In genomic region chr12:47188576-47189441, GRCh38 we compare ENCODE assay signal across 9 cellular contexts.
A peak's percentile ranks its signal among the peaks of the same experiment; 100 is the strongest.
DNase-seq lines count a peak whose midpoint lies in the region; ATAC-seq, FAIRE-seq and TF ChIP-seq lines count a peak whose summit lies in the region.
"Had no signal": no experiment of that assay in that cellular context is flagged by ENCODE, and none has a peak within 500 bp of the region (broad histone marks: within the 10 kb centered on the region; RNA-seq: fewer than 3 reads in every experiment).

No MANE protein-coding gene starts in this region.

- H3K9me3 ChIP-seq in Loucy (ENCODE audit: insufficient read depth, low read depth, low read length) = no peaks in the 10 kb centered on the region
- H3K9me3 ChIP-seq in sigmoid colon = no peaks in the 10 kb centered on the region

- peak overlapping the region; percentile 31; the same call in 1 of the 2 replicates for H2AFZ ChIP-seq in Loucy (ENCODE audit: low read length)

- TF ChIP-seq POLR2A in sigmoid colon (IDR thresholded peaks at IDR 0.05) = no peak

- H3F3A ChIP-seq in Loucy (ENCODE audit: low read depth) = no peaks in the 10 kb centered on the region

- no peaks in the 10 kb centered on the region for H3K36me3 ChIP-seq in Loucy (ENCODE audit: insufficient read depth, low read length)
- H3K36me3 ChIP-seq in bronchial epithelial cell (ENCODE audit: control insufficient read depth, insufficient read depth, low read length) = no peaks in the 10 kb centered on the region
- H3K36me3 ChIP-seq in sigmoid colon = no peaks in the 10 kb centered on the region

- 54 to 63% methylated on average over 6 of the region's 6 CpGs for WGBS in sigmoid colon, 2 donors

- intact Hi-C loops in sigmoid colon (cut with DNase I) = no loop called here

- H3K4me1 ChIP-seq in Loucy (ENCODE audit: insufficient read depth, low read length, poor library complexity, severe bottlenecking) = peaks cover 53% of the 10 kb centered on the region
- H3K4me1 ChIP-seq in sigmoid colon = peaks cover 0 to 43% (median 27%) of the 10 kb centered on the region in 4 donors

- no peaks in the 10 kb centered on the region for H4K20me1 ChIP-seq in Loucy (ENCODE audit: insufficient read depth, low read length, poor library complexity, severe bottlenecking)

- no peak for FAIRE-seq in bronchial epithelial cell (lab: Jason Lieb, UNC)

- H3K79me2 ChIP-seq in Loucy (ENCODE audit: insufficient read depth, low read length) = no peaks in the 10 kb centered on the region

- no peaks in the 10 kb centered on the region for H3K9me2 ChIP-seq in Loucy (replicated peaks; ENCODE audit: low read depth, low read length)

- TF ChIP-seq CTCF in Loucy (conservative IDR thresholded peaks at IDR 0.05; ENCODE audit: low read length) (no peak), bronchial epithelial cell (IDR thresholded peaks at IDR 0.05; ENCODE audit: insufficient read depth, low read length, severe bottlenecking) (no peak), sigmoid colon (IDR thresholded peaks at IDR 0.05) (no peak)

- H3K27me3 ChIP-seq in Loucy (ENCODE audit: insufficient read depth, low read length, poor library complexity, severe bottlenecking) = no peaks in the 10 kb centered on the region
- H3K27me3 ChIP-seq in bronchial epithelial cell (ENCODE audit: control insufficient read depth, insufficient read depth, low read length) = no peaks in the 10 kb centered on the region
- no peaks in the 10 kb centered on the region for H3K27me3 ChIP-seq in sigmoid colon

- TF ChIP-seq EP300 in sigmoid colon (IDR thresholded peaks at IDR 0.05) = no peak

- DNase-seq in SIG-M5 treated with dmso at 0.1 percent for 504 hours (lab: John Stamatoyannopoulos, UW; ENCODE audit: unreplicated experiment) (peak; percentile 72), SIG-M5 (lab: John Stamatoyannopoulos, UW) (no peak), bronchial epithelial cell (ENCODE audit: low read depth) (peak; percentile 61), sigmoid colon (no peak), HEK293T (ENCODE audit: extremely low spot score) (no peak), activated gamma-delta T cell treated with Interleukin-2 at 50 U/mL for 16 hours (no peak)

- no peak overlapping the region for H3K4me2 ChIP-seq in Loucy (ENCODE audit: low read depth, low read length, poor library complexity, severe bottlenecking)

- peak overlapping the region in 3 of 4 donors; percentile 15 to 26 (median 23) for H3K27ac ChIP-seq in sigmoid colon

- no peak overlapping the region for H3K9ac ChIP-seq in Loucy (ENCODE audit: low read depth, low read length, poor library complexity, severe bottlenecking)

- H3K4me3 ChIP-seq in Loucy (ENCODE audit: low read length, poor library complexity, severe bottlenecking) (no peak overlapping the region), bronchial epithelial cell (ENCODE audit: low read depth, low read length) (no peak overlapping the region), sigmoid colon (no peak overlapping the region)
- H3K4me3 ChIP-seq: skin epidermis had no signal

- no peak for ATAC-seq in GM21381 (IDR thresholded peaks at IDR 0.05; ENCODE audit: unreplicated experiment)

- CTCF ChIA-PET in HEK293T (lab: Yijun Ruan, JAX) = no interaction called here

- POLR2A ChIA-PET in HEK293T (lab: Yijun Ruan, JAX) = no interaction called here

TF ChIP-seq in HEK293T, 16 proteins besides CTCF, POLR2A, EP300 and RAD21:
- TF ChIP-seq ZNF384 (IDR thresholded peaks at IDR 0.05) = no peak
- TF ChIP-seq FOXM1 (IDR thresholded peaks at IDR 0.05; ENCODE audit: borderline replicate concordance) = no peak
- no peak for TF ChIP-seq ARNT (IDR thresholded peaks at IDR 0.05)
- TF ChIP-seq SP1 (IDR thresholded peaks at IDR 0.05) = no peak
- no peak for TF ChIP-seq BHLHE40 (IDR thresholded peaks at IDR 0.05; ENCODE audit: borderline replicate concordance)
- no peak for TF ChIP-seq FOXA1 (IDR thresholded peaks at IDR 0.05)
- TF ChIP-seq TARDBP (IDR thresholded peaks at IDR 0.05) = no peak
- no peak for TF ChIP-seq L3MBTL2 (conservative IDR thresholded peaks at IDR 0.05)
- no peak for TF ChIP-seq SUZ12 (IDR thresholded peaks at IDR 0.05)
- no peak for TF ChIP-seq CTBP1 (IDR thresholded peaks at IDR 0.05; ENCODE audit: borderline replicate concordance)

Comparison
In these comparisons a context has a peak if more than half of its experiments do, and no peak if none do; other contexts are left out.
1. DNase-seq: peak in SIG-M5 treated with dmso at 0.1 percent for 504 hours (single experiment) and bronchial epithelial cell (single experiment); none in SIG-M5 (single experiment), sigmoid colon (single experiment), HEK293T (single experiment) and activated gamma-delta T cell treated with Interleukin-2 at 50 U/mL for 16 hours (single experiment).